15 cellular contexts compared by ENCODE assay signal in the genomic region with DNA sequence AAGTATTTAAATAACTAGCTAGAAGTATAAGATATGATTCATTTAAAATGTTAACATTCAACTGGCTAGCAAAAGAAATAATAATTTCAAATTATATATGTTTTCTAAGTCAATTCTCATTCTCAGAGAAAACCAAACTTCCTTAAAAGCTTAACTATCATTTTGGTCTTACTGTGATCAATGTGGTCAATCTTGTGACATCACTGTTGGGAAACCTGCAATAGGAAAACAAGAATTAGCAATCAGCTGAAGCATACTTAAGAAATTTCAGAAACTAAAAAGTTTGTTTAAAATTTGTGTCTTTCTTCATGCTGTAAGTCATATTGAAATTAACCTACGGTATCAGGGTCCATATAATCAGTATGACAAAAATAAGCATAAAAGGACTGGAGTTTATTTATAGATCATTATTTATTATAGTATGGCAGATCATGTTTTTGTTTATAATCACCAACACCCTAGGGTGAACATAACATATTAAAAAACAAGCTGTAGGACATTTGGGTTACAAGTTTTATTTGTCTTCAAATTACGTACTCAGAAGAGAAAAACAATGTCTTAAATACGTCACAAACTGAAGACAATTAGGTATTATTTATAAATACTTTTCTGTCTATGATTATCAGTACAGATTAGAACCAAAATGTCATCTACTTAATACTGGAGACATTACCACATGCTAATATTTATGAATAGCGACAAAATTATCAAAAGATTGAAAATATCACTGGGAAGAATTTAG.
"Had no signal": no experiment of that assay in that cellular context is flagged by ENCODE, and none has a peak within 500 bp of the region (broad histone marks: within the 10 kb centered on the region; RNA-seq: fewer than 3 reads in every experiment).

No MANE protein-coding gene starts in this region.

- H3K4me3 Mint-ChIP-seq: activated B cell treated with CpG ODN at 0.5 μM for 24 hours, endodermal cell, nephron, T-helper 17 cell had no signal

- H3K4me3 ChIP-seq: left ventricle myocardium inferior, ovary, thyroid gland, vagina had no signal

- H3K27me3 Mint-ChIP-seq: activated B cell treated with CpG ODN at 0.5 μM for 24 hours, T-helper 17 cell had no signal

- H3K36me3 Mint-ChIP-seq: activated naive CD4-positive, alpha-beta T cell treated with anti-CD3 and anti-CD28 coated beads, Interleukin-2, amount 50 U/mL, for 72 hours had no signal

- H3K9me3 Mint-ChIP-seq: activated B cell treated with CpG ODN at 0.5 μM for 24 hours; activated naive CD4-positive, alpha-beta T cell treated with anti-CD3 and anti-CD28 coated beads, Interleukin-2, amount 50 U/mL, for 72 hours; endodermal cell; nephron had no signal

- H3K9me3 ChIP-seq: left ventricle myocardium inferior, ovary, thyroid gland, vagina had no signal

- H3K36me3 ChIP-seq: left ventricle myocardium inferior, ovary, thyroid gland had no signal

- H3K27me3 ChIP-seq: ovary, thyroid gland, vagina had no signal

- H3K27ac ChIP-seq: left ventricle myocardium inferior, ovary, thyroid gland, vagina had no signal

- ATAC-seq: activated naive CD4-positive, alpha-beta T cell treated with anti-CD3 and anti-CD28 coated beads, Interleukin-2, amount 50 U/mL, for 72 hours; T-helper 17 cell had no signal

- H3K27ac Mint-ChIP-seq: activated B cell treated with CpG ODN at 0.5 μM for 24 hours; activated naive CD4-positive, alpha-beta T cell treated with anti-CD3 and anti-CD28 coated beads, Interleukin-2, amount 50 U/mL, for 72 hours; endodermal cell; nephron; T-helper 17 cell had no signal

- H3K4me1 ChIP-seq: thyroid gland, vagina had no signal

- DNase-seq: activated B cell treated with CpG ODN at 0.5 μM for 24 hours; activated CD4-positive, alpha-beta T cell treated with anti-CD3 and anti-CD28 coated beads, Interleukin-2, amount 50 U/mL, for 1 hour; activated T-cell treated with anti-CD3 and anti-CD28 coated beads, Interleukin-2, amount 50 U/mL, for 1 hour; anterior cingulate cortex; endodermal cell; foreskin fibroblast; islet precursor cell; left ventricle myocardium inferior; mesenchymal stem cell; ovary; T-helper 17 cell; thyroid gland had no signal

- H3K4me1 Mint-ChIP-seq: activated B cell treated with CpG ODN at 0.5 μM for 24 hours, nephron had no signal
